In the genomic region with DNA sequence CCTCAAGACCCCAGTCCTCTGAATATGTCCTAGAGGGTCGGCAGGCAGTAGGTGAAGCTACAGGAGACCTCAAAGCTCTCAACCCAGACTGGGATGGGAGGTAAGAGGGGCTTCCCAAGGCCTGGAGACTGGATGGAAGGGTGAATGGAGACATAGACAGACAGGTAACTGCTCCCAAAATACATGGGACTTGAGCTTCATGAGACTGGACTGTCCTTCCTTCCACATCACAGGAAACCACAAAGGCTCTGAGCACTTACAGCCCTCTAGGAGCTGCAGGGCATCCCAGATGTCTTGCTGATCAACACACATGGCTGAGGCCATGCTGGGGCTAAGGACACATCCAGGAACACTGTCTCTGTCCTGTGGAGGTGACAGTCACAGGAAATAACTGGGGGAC, we compare ENCODE assay signal across 1 cellular context.
TF ChIP-seq lines count a peak whose summit lies in the region.

No MANE protein-coding gene starts in this region.

TF ChIP-seq in WTC11, 78 proteins besides CTCF, POLR2A, EP300 and RAD21:
- TF ChIP-seq, protein P1, sequence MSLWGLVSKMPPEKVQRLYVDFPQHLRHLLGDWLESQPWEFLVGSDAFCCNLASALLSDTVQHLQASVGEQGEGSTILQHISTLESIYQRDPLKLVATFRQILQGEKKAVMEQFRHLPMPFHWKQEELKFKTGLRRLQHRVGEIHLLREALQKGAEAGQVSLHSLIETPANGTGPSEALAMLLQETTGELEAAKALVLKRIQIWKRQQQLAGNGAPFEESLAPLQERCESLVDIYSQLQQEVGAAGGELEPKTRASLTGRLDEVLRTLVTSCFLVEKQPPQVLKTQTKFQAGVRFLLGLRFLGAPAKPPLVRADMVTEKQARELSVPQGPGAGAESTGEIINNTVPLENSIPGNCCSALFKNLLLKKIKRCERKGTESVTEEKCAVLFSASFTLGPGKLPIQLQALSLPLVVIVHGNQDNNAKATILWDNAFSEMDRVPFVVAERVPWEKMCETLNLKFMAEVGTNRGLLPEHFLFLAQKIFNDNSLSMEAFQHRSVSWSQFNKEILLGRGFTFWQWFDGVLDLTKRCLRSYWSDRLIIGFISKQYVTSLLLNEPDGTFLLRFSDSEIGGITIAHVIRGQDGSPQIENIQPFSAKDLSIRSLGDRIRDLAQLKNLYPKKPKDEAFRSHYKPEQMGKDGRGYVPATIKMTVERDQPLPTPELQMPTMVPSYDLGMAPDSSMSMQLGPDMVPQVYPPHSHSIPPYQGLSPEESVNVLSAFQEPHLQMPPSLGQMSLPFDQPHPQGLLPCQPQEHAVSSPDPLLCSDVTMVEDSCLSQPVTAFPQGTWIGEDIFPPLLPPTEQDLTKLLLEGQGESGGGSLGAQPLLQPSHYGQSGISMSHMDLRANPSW (CRISPR knock-in tag; conservative IDR thresholded peaks at IDR 0.05; ENCODE audit: low read depth): no peak
- TF ChIP-seq ZNF317 (CRISPR knock-in tag; IDR thresholded peaks at IDR 0.05; ENCODE audit: borderline replicate concordance, low read depth) (no peak), SP1 (CRISPR knock-in tag; conservative IDR thresholded peaks at IDR 0.05) (no peak), GTF2I (CRISPR knock-in tag; conservative IDR thresholded peaks at IDR 0.05) (no peak), NFE2L1 (CRISPR knock-in tag; IDR thresholded peaks at IDR 0.05) (no peak), CREB1 (CRISPR knock-in tag; IDR thresholded peaks at IDR 0.05) (no peak), TEAD4 (CRISPR knock-in tag; IDR thresholded peaks at IDR 0.05) (no peak), E2F5 (CRISPR knock-in tag; IDR thresholded peaks at IDR 0.05) (no peak), ETV6 (CRISPR knock-in tag; IDR thresholded peaks at IDR 0.05) (no peak), E2F4 (CRISPR knock-in tag; IDR thresholded peaks at IDR 0.05; ENCODE audit: borderline replicate concordance, low read depth) (no peak), ZNF121 (CRISPR knock-in tag; IDR thresholded peaks at IDR 0.05) (no peak)
- TF ChIP-seq, protein P2, sequence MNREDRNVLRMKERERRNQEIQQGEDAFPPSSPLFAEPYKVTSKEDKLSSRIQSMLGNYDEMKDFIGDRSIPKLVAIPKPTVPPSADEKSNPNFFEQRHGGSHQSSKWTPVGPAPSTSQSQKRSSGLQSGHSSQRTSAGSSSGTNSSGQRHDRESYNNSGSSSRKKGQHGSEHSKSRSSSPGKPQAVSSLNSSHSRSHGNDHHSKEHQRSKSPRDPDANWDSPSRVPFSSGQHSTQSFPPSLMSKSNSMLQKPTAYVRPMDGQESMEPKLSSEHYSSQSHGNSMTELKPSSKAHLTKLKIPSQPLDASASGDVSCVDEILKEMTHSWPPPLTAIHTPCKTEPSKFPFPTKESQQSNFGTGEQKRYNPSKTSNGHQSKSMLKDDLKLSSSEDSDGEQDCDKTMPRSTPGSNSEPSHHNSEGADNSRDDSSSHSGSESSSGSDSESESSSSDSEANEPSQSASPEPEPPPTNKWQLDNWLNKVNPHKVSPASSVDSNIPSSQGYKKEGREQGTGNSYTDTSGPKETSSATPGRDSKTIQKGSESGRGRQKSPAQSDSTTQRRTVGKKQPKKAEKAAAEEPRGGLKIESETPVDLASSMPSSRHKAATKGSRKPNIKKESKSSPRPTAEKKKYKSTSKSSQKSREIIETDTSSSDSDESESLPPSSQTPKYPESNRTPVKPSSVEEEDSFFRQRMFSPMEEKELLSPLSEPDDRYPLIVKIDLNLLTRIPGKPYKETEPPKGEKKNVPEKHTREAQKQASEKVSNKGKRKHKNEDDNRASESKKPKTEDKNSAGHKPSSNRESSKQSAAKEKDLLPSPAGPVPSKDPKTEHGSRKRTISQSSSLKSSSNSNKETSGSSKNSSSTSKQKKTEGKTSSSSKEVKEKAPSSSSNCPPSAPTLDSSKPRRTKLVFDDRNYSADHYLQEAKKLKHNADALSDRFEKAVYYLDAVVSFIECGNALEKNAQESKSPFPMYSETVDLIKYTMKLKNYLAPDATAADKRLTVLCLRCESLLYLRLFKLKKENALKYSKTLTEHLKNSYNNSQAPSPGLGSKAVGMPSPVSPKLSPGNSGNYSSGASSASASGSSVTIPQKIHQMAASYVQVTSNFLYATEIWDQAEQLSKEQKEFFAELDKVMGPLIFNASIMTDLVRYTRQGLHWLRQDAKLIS (CRISPR knock-in tag; IDR thresholded peaks at IDR 0.05; ENCODE audit: borderline replicate concordance): no peak
- TF ChIP-seq, protein P3, sequence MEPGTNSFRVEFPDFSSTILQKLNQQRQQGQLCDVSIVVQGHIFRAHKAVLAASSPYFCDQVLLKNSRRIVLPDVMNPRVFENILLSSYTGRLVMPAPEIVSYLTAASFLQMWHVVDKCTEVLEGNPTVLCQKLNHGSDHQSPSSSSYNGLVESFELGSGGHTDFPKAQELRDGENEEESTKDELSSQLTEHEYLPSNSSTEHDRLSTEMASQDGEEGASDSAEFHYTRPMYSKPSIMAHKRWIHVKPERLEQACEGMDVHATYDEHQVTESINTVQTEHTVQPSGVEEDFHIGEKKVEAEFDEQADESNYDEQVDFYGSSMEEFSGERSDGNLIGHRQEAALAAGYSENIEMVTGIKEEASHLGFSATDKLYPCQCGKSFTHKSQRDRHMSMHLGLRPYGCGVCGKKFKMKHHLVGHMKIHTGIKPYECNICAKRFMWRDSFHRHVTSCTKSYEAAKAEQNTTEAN (CRISPR knock-in tag; IDR thresholded peaks at IDR 0.05): no peak
